8 cellular contexts compared by ENCODE assay signal in genomic region chr22:19122143-19122751, GRCh38. TPM values are rescaled to one million over a fixed set of nuclear protein-coding genes. Genes with fewer than 3 reads are reported as not detected.
A peak's percentile ranks its signal among the peaks of the same experiment; 100 is the strongest.
DNase-seq lines count a peak whose midpoint lies in the region; TF ChIP-seq lines count a peak whose summit lies in the region.

DGCR2 (minus strand) TSS chr22:19122412; CDS start chr22:19122206, 206 bp downstream.

- peak; percentile 92 to 97 (median 94) for DNase-seq in CD8-positive, alpha-beta memory T cell
- DNase-seq in GM20000 (ENCODE audit: low spot score) (peak; percentile 100), HT1080 (ENCODE audit: low read depth) (peak; percentile 83), NOMO-1 (lab: John Stamatoyannopoulos, UW; ENCODE audit: unreplicated experiment in 2 of 2) (peak; percentile 93 to 98), medulla oblongata (ENCODE audit: extremely low spot score) (peak; percentile 98)
- peak; percentile 95 for DNase-seq in effector CD8-positive, alpha-beta T cell (lab: John Stamatoyannopoulos, UW)
- peak; percentile 93 to 98 (median 94) for DNase-seq in stimulated activated CD4-positive, alpha-beta T cell treated with anti-CD3 and anti-CD28 coated beads, TNF-alpha, amount 100 ng/mL, for 48 hours (ENCODE audit: low read depth in 3 of 3)

- H3K9me3 Mint-ChIP-seq in CD8-positive, alpha-beta memory T cell: no peaks in the 10 kb centered on the region

- no peaks in the 10 kb centered on the region for H3K9me3 ChIP-seq in CD8-positive, alpha-beta memory T cell (ENCODE audit: low read length)

- peaks cover 39 to 54% (median 50%) of the 10 kb centered on the region in 3 donors for H3K4me1 Mint-ChIP-seq in CD8-positive, alpha-beta memory T cell

- peaks cover 0 to 18% (median 0%) of the 10 kb centered on the region in 3 donors for H3K36me3 Mint-ChIP-seq in CD8-positive, alpha-beta memory T cell

- POLR2A ChIA-PET in CD8-positive, alpha-beta memory T cell (lab: Charles Lee): interaction anchor here (1.4 to 2.4 kb wide), 5 partner anchors 11 to 357 kb away, joined by 3 to 14 read pairs (median 11); partner anchors contain the start of genes CDC45, ESS2 and UFD1
- POLR2A ChIA-PET in activated CD8-positive, alpha-beta memory T cell treated with anti-CD3 and anti-CD28 coated beads for 36 hours (lab: Charles Lee): interaction anchor here (0.6 to 1.8 kb wide), 5 partner anchors 10 to 51 kb away, joined by 3 to 6 read pairs (median 5); partner anchors contain the start of gene ESS2

- peaks cover 47% of the 10 kb centered on the region for H3K4me1 ChIP-seq in CD8-positive, alpha-beta memory T cell (ENCODE audit: insufficient read depth, low read length)

- H3K4me3 Mint-ChIP-seq in CD8-positive, alpha-beta memory T cell: peak within 1 kb of the TSS; percentile 88 to 96 (median 90)

- peaks cover 6% of the 10 kb centered on the region for H3K36me3 ChIP-seq in CD8-positive, alpha-beta memory T cell (ENCODE audit: insufficient read depth, low read length)

- peak within 1 kb of the TSS; percentile 86 for H3K4me3 ChIP-seq in CD8-positive, alpha-beta memory T cell (ENCODE audit: low read length)

- CTCF ChIA-PET in CD8-positive, alpha-beta memory T cell (lab: Charles Lee): interaction anchor here (0.6 to 1.8 kb wide), 4 partner anchors 11 to 22 kb away, joined by 3 to 10 read pairs (median 4); partner anchors contain the start of gene ESS2
- CTCF ChIA-PET in activated CD8-positive, alpha-beta memory T cell treated with anti-CD3 and anti-CD28 coated beads for 36 hours (lab: Charles Lee): interaction anchor here (1.6 kb wide), 1 partner anchor 166 kb away, joined by 3 read pairs; no protein-coding TSS in a partner anchor

- peak within 1 kb of the TSS; percentile 82 for H3K27ac ChIP-seq in CD8-positive, alpha-beta memory T cell (ENCODE audit: low read depth, low read length)

- no peaks in the 10 kb centered on the region for H3K27me3 Mint-ChIP-seq in CD8-positive, alpha-beta memory T cell

- H3K27ac Mint-ChIP-seq in CD8-positive, alpha-beta memory T cell: peak within 1 kb of the TSS; percentile 19 to 96 (median 90)

- TF ChIP-seq CTCF in GM20000 (IDR thresholded peaks at IDR 0.05; ENCODE audit: extremely low read depth, missing control alignments): no peak

- H3K27me3 ChIP-seq in CD8-positive, alpha-beta memory T cell (ENCODE audit: insufficient read depth, low read length, poor library complexity, severe bottlenecking): no peaks in the 10 kb centered on the region

RNA-seq across cellular contexts. Expression of gene DGCR2, which starts in this region (rescaled TPM):
- 10 to 100 TPM; 26.9 to 28.4 TPM for total RNA-seq in CD8-positive, alpha-beta memory T cell
- 51.7 TPM for polyA plus RNA-seq in CD8-positive, alpha-beta memory T cell
- total RNA-seq in HT1080 (2014; rRNA removed; shearing (Covaris generic)): 29.9 and 33.6 TPM in 2 replicates
- 25.3 and 32.4 TPM in 2 replicates for polyA plus RNA-seq in HT1080 (2015; cell fraction: cytosol; rRNA removed)
- polyA plus RNA-seq in HT1080 (2015; cell fraction: nucleus; rRNA removed): 37.7 and 43.1 TPM in 2 replicates
- 10 to 100 TPM; 23.7 to 25.0 TPM for total RNA-seq in activated CD8-positive, alpha-beta memory T cell treated with anti-CD3 and anti-CD28 coated beads for 36 hours

Comparison
In these comparisons a context has a peak if more than half of its experiments do, and no peak if none do; other contexts are left out.
1. Peak in every context shown above with its lines: DNase-seq, H3K4me3 ChIP-seq and H3K27ac ChIP-seq.